ENCODE assay signal across 1 cellular context in the genomic region with DNA sequence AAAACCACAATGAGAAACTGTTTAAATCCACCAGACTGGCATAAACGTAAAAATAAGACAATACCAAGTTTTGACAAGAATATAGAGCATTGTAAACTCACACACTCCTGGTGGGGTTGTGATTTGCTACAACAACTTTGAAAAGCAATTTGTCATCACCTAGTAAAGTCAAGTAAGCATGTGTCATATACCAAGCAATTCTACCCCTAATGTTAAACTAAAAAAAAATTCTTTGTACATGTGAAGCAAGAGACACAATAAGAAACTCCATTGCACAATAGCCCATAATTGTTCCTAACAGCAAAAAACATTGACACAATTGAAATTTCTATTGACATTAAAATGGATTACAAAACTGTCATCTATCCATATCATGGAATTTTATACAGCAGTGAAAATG.
TF ChIP-seq lines count a peak whose summit lies in the region.

No MANE protein-coding gene starts in this region.

TF ChIP-seq in IMR-90, 13 proteins besides CTCF, POLR2A, EP300 and RAD21:
- peak; percentile 61; the same call in 1 of the 2 replicates for TF ChIP-seq CEBPB (IDR thresholded peaks at IDR 0.05; ENCODE audit: low read depth, low read length)
- TF ChIP-seq, protein P1, sequence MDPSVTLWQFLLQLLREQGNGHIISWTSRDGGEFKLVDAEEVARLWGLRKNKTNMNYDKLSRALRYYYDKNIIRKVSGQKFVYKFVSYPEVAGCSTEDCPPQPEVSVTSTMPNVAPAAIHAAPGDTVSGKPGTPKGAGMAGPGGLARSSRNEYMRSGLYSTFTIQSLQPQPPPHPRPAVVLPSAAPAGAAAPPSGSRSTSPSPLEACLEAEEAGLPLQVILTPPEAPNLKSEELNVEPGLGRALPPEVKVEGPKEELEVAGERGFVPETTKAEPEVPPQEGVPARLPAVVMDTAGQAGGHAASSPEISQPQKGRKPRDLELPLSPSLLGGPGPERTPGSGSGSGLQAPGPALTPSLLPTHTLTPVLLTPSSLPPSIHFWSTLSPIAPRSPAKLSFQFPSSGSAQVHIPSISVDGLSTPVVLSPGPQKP (IDR thresholded peaks at IDR 0.05; ENCODE audit: borderline replicate concordance, low read depth, low read length) = no peak
